ENCODE assay signal across 12 cellular contexts in genomic region chr15:58165661-58166060, GRCh38. TPM values are rescaled to one million over a fixed set of nuclear protein-coding genes. Genes with fewer than 3 reads are reported as not detected.
A peak's percentile ranks its signal among the peaks of the same experiment; 100 is the strongest.
DNase-seq lines count a peak whose midpoint lies in the region; ATAC-seq and TF ChIP-seq lines count a peak whose summit lies in the region.
"Had no signal": no experiment of that assay in that cellular context is flagged by ENCODE, and none has a peak within 500 bp of the region (broad histone marks: within the 10 kb centered on the region; RNA-seq: fewer than 3 reads in every experiment).

No MANE protein-coding gene starts in this region.

- H3K27ac ChIP-seq in foreskin keratinocyte, result no peak overlapping the region

- H3K4me1 ChIP-seq in foreskin keratinocyte, result no peaks in the 10 kb centered on the region

- no peak for TF ChIP-seq CTCF in fibroblast of pulmonary artery (IDR thresholded peaks at IDR 0.05; ENCODE audit: low read length, missing control alignments)
- TF ChIP-seq CTCF in omental fat pad (IDR thresholded peaks at IDR 0.05), result no peak
- TF ChIP-seq CTCF in foreskin keratinocyte (conservative IDR thresholded peaks at IDR 0.05), result no peak

- H3K27me3 ChIP-seq in foreskin keratinocyte, result peaks cover 5% of the 10 kb centered on the region

- DNase-seq in M059J (ENCODE audit: low read depth) (peak; percentile 4), NCI-H69 (lab: John Stamatoyannopoulos, UW) (peak; percentile 31), fibroblast of pulmonary artery (ENCODE audit: low read depth) (peak; percentile 68), omental fat pad (ENCODE audit: low spot score) (peak; percentile 47), HPDE6-E6E7 (ENCODE audit: extremely low spot score) (no peak), foreskin keratinocyte (no peak)
- DNase-seq: activated CD4-positive, alpha-beta T cell treated with anti-CD3 and anti-CD28 coated beads for 1 hour; activated T-cell treated with anti-CD3 and anti-CD28 coated beads, Interleukin-2, amount 50 U/mL, for 4 hours; MV-4-11; trophoblast cell had no signal

- ATAC-seq in omental fat pad (ENCODE audit: low FRiP score) (peak; percentile 70), HG02759 (IDR thresholded peaks at IDR 0.05; ENCODE audit: unreplicated experiment) (no peak), foreskin keratinocyte (no peak)
- ATAC-seq: activated T-cell treated with anti-CD3 and anti-CD28 coated beads, Interleukin-2, amount 50 U/mL, for 4 hours; natural killer cell treated with Interleukin-12 subunit alpha and Interleukin-12 subunit beta and Interleukin-15 and Interleukin-18, amount 100 ng/mL, for 72 hours had no signal

- no peak overlapping the region for H3K4me3 ChIP-seq in fibroblast of pulmonary artery (replicated peaks; ENCODE audit: low read depth, low read length)

RNA-seq across cellular contexts. Expression of gene AQP9, which starts 27.5 kb away (rescaled TPM):
- total RNA-seq in M059J (2014; rRNA removed; shearing (Covaris generic)), result not detected in 2 replicates
- 10 to 100 TPM; 12.2 to 56.8 (median 36.3) TPM for total RNA-seq in omental fat pad
- 0.14 and 0.31 TPM in 2 replicates for total RNA-seq in foreskin keratinocyte
- polyA plus RNA-seq in foreskin keratinocyte, result 0.07 and 0.11 TPM in 2 replicates

Comparison
In these comparisons a context has a peak if more than half of its experiments do, and no peak if none do; other contexts are left out.
1. DNase-seq: peak in M059J (single experiment), NCI-H69 (single experiment), fibroblast of pulmonary artery (single experiment) and omental fat pad (single experiment); none in HPDE6-E6E7 (single experiment) and foreskin keratinocyte (0 of 2).
2. RNA of gene AQP9, which starts 27.5 kb away (total RNA-seq): 12.2 to 56.8 TPM in omental fat pad; 0.14 to 0.31 TPM in foreskin keratinocyte and not detected in M059J; every median in the first group is over 10 times any median in the second.